ENCODE assay signal across 8 cellular contexts in genomic region chr7:120988591-120989299, GRCh38. TPM values are rescaled to one million over a fixed set of nuclear protein-coding genes. Genes with fewer than 3 reads are reported as not detected.
DNase-seq lines count a peak whose midpoint lies in the region; ATAC-seq and TF ChIP-seq lines count a peak whose summit lies in the region.

TSS of gene CPED1 (plus strand) at chr7:120988711. CDS start at chr7:120989622, 911 bp downstream.

- no peak within 1 kb of the TSS for H3K9ac ChIP-seq in parathyroid adenoma

- intact Hi-C loops in left cardiac atrium (cut with DNase I), result loop anchor here (2.0 to 5.0 kb wide), 2 partner anchors 94 to 120 kb away; no protein-coding TSS in a partner anchor

- H3K4me3 ChIP-seq in parathyroid adenoma (ENCODE audit: low read depth, low read length), result peak within 1 kb of the TSS; percentile 49

- H3K27me3 ChIP-seq in parathyroid adenoma (ENCODE audit: control insufficient read depth, insufficient read depth, low read length), result no peaks in the 10 kb centered on the region

- peak within 1 kb of the TSS; percentile 14 for H2AFZ ChIP-seq in parathyroid adenoma

- DNase-seq in AG09319 (ENCODE audit: extremely low read depth, low read depth) (peak; percentile 75), RPMI8226 (peak; percentile 88), amygdala (lab: John Stamatoyannopoulos, UW) (peak in 39 of 56 donors; percentile 4 to 64 (median 24)), left cardiac atrium (peak; percentile 83), occipital lobe (lab: John Stamatoyannopoulos, UW) (no peak)

- no peaks in the 10 kb centered on the region for H3K36me3 ChIP-seq in parathyroid adenoma (ENCODE audit: control insufficient read depth, insufficient read depth, low read length)

- peak within 1 kb of the TSS; percentile 3 for H3K27ac ChIP-seq in parathyroid adenoma

- H3K79me2 ChIP-seq in parathyroid adenoma, result no peaks in the 10 kb centered on the region

- H3K4me2 ChIP-seq in parathyroid adenoma (ENCODE audit: low read length), result peak within 1 kb of the TSS; percentile 66

- TF ChIP-seq CTCF in AG09319 (IDR thresholded peaks at IDR 0.05; ENCODE audit: low read depth, low read length) (no peak), parathyroid adenoma (IDR thresholded peaks at IDR 0.05) (no peak)

- H3K4me1 ChIP-seq in parathyroid adenoma, result no peaks in the 10 kb centered on the region

- H3K9me3 ChIP-seq in parathyroid adenoma (ENCODE audit: control insufficient read depth, low read length), result no peaks in the 10 kb centered on the region

- ATAC-seq in GM18907 (IDR thresholded peaks at IDR 0.05; ENCODE audit: unreplicated experiment) (peak; percentile 63), HG03175 (IDR thresholded peaks at IDR 0.05; ENCODE audit: unreplicated experiment) (peak; percentile 45), left cardiac atrium (peak; percentile 89 to 95)

RNA-seq across cellular contexts. Expression of gene CPED1, which starts in this region (rescaled TPM):
- total RNA-seq in left cardiac atrium (10 to 100 TPM; 19.2 to 27.0 TPM), occipital lobe (3.9 TPM)
